Comparison of ENCODE assay signal across 19 cellular contexts in genomic region chr6:40708049-40708448, GRCh38.
"Had no signal": no experiment of that assay in that cellular context is flagged by ENCODE, and none has a peak within 500 bp of the region (broad histone marks: within the 10 kb centered on the region; RNA-seq: fewer than 3 reads in every experiment).

No MANE protein-coding gene starts in this region.

- H3K27ac ChIP-seq: dorsolateral prefrontal cortex, ovary, psoas muscle, skin epidermis, thyroid gland, vagina had no signal

- H3K9me3 ChIP-seq: mucosa of descending colon, ovary, psoas muscle, thyroid gland, vagina had no signal

- H3K4me3 ChIP-seq: dorsolateral prefrontal cortex, lung, mucosa of descending colon, ovary, psoas muscle, skin epidermis, thyroid gland, vagina had no signal

- DNase-seq: dorsolateral prefrontal cortex; effector CD4-positive, alpha-beta T cell; kidney; mucosa of descending colon; naive thymus-derived CD4-positive, alpha-beta T cell; occipital lobe; ovary; posterior cingulate gyrus; psoas muscle; right cardiac atrium; stimulated activated CD4-positive, alpha-beta T cell treated with anti-CD3 and anti-CD28 coated beads, Interleukin-15, amount 100 ng/mL, for 24 hours; stimulated activated CD4-positive, alpha-beta T cell treated with anti-CD3 and anti-CD28 coated beads, Interleukin-2, amount 100 ng/mL, for 48 hours; stimulated activated naive B cell treated with anti-CD40 and anti-IgM and Interleukin-4, amounts not matched to agents 10 μg/mL and 1 μg/mL and 100 μg/mL, for 72 hours; thyroid gland; trophoblast cell had no signal

- ATAC-seq: left lobe of liver; mucosa of descending colon; naive thymus-derived CD4-positive, alpha-beta T cell; psoas muscle; stimulated activated naive B cell treated with anti-CD40 and anti-IgM and Interleukin-4, amounts not matched to agents 10 μg/mL and 1 μg/mL and 100 μg/mL, for 72 hours had no signal

- H3K4me1 ChIP-seq: psoas muscle, thyroid gland, vagina had no signal

- H3K36me3 ChIP-seq: ovary, thyroid gland, vagina had no signal

- H3K27me3 ChIP-seq: ovary, thyroid gland, vagina had no signal
